Comparison of ENCODE assay signal across 8 cellular contexts in genomic region chr2:219002395-219003266, GRCh38. TPM values are rescaled to one million over a fixed set of nuclear protein-coding genes. Genes with fewer than 3 reads are reported as not detected.
DNase-seq lines count a peak whose midpoint lies in the region; ATAC-seq and TF ChIP-seq lines count a peak whose summit lies in the region.

No MANE protein-coding gene starts in this region.

- H3K9me3 ChIP-seq in BE2C (no peaks in the 10 kb centered on the region), SK-N-SH (no peaks in the 10 kb centered on the region), uterus (no peaks in the 10 kb centered on the region)

- H3K36me3 Mint-ChIP-seq in chondrocyte (ENCODE audit: low read depth), result no peaks in the 10 kb centered on the region

- CTCF ChIA-PET in SK-N-SH (lab: Yijun Ruan, JAX), result interaction anchor here (0.6 to 12.8 kb wide), 60 partner anchors 9 to 506 kb away, joined by 3 to 258 read pairs (median 5); partner anchors contain the start of genes CFAP65, CRYBA2, FEV and WNT10A

- H3K4me1 Mint-ChIP-seq in chondrocyte (ENCODE audit: low read depth), result peaks cover 4% of the 10 kb centered on the region

- peak overlapping the region in 1 of 2 experiments; percentile 99; a peak in 2 of 4 replicates for H3K27ac ChIP-seq in SK-N-SH (ENCODE audit: low read depth in 2 of 2, low read length in 1 of 2)
- no peak overlapping the region for H3K27ac ChIP-seq in uterus

- H3K9me3 Mint-ChIP-seq in chondrocyte (ENCODE audit: low read depth), result peaks cover 2% of the 10 kb centered on the region

- POLR2A ChIA-PET in SK-N-SH (lab: Yijun Ruan, JAX), result interaction anchor here (0.8 to 2.4 kb wide), 9 partner anchors 10 to 173 kb away, joined by 3 to 9 read pairs (median 4); partner anchors contain the start of genes CRYBA2 and FEV

- TF ChIP-seq POLR2A in uterus (IDR thresholded peaks at IDR 0.05), result no peak

- H3K4me3 ChIP-seq in BE2C (ENCODE audit: low read depth, low read length), result peak overlapping the region; percentile 76
- peak overlapping the region; percentile 51 to 54 for H3K4me3 ChIP-seq in SK-N-SH (ENCODE audit: low read depth in 2 of 2, low read length in 1 of 2)
- no peak overlapping the region for H3K4me3 ChIP-seq in uterus

- H3K36me3 ChIP-seq in BE2C, result no peaks in the 10 kb centered on the region
- H3K36me3 ChIP-seq in SK-N-SH (replicated peaks in 1 of 2; ENCODE audit: control insufficient read depth in 1 of 2, insufficient read depth in 2 of 2, low read length in 1 of 2), result no peaks in the 10 kb centered on the region
- H3K36me3 ChIP-seq in uterus, result no peaks in the 10 kb centered on the region

- TF ChIP-seq RAD21 in SK-N-SH (IDR thresholded peaks at IDR 0.05; ENCODE audit: low read length), result peak; percentile 66

- DNase-seq in BE2C (peak; percentile 95), HT-29 (ENCODE audit: low spot score) (peak; percentile 79), SK-N-SH (peak; percentile 89), chondrocyte (ENCODE audit: low spot score) (no peak), lung microvascular endothelial cell (ENCODE audit: low read depth in 2 of 2) (peak; percentile 40 to 56), uterus (no peak)

- no peak for ATAC-seq in GM19351 (IDR thresholded peaks at IDR 0.05; ENCODE audit: unreplicated experiment)
- ATAC-seq in GM21723 (IDR thresholded peaks at IDR 0.05; ENCODE audit: unreplicated experiment), result no peak

- H3K4me2 ChIP-seq in SK-N-SH, result peak overlapping the region; percentile 56; the same call in 1 of the 2 replicates

- H3K79me2 ChIP-seq in SK-N-SH (ENCODE audit: insufficient read depth), result no peaks in the 10 kb centered on the region

- TF ChIP-seq CTCF in BE2C (IDR thresholded peaks at IDR 0.05; ENCODE audit: low read depth, low read length), result peak; percentile 68
- peak; percentile 35; the same call in 1 of the 2 replicates for TF ChIP-seq CTCF in SK-N-SH (IDR thresholded peaks at IDR 0.05)
- peak; percentile 70 for TF ChIP-seq CTCF in chondrocyte (IDR thresholded peaks at IDR 0.05)
- TF ChIP-seq CTCF in uterus (IDR thresholded peaks at IDR 0.05), result peak in 3 of 4 experiments; percentile 8 to 23 (median 9)

- H3K9me2 ChIP-seq in SK-N-SH, result no peaks in the 10 kb centered on the region

- H3K4me1 ChIP-seq in BE2C, result peaks cover 36% of the 10 kb centered on the region
- peaks cover 0 to 60% of the 10 kb centered on the region in 2 experiments; a peak in 2 of 4 replicates for H3K4me1 ChIP-seq in SK-N-SH (ENCODE audit: control insufficient read depth in 1 of 2, insufficient read depth in 2 of 2, low read depth in 1 of 2, low read length in 1 of 2)
- peaks cover 0 to 18% of the 10 kb centered on the region in 2 donors for H3K4me1 ChIP-seq in uterus

- H3K9ac ChIP-seq in SK-N-SH, result no peak overlapping the region

- H3K4me3 Mint-ChIP-seq in chondrocyte (ENCODE audit: unreplicated experiment), result no peak overlapping the region

- peaks cover 53% of the 10 kb centered on the region for H3K27me3 Mint-ChIP-seq in chondrocyte (ENCODE audit: low read depth)

- peak overlapping the region; percentile 37; the same call in 1 of the 2 replicates for H2AFZ ChIP-seq in SK-N-SH (ENCODE audit: low read depth)

- H4K20me1 ChIP-seq in SK-N-SH (ENCODE audit: insufficient read depth), result no peaks in the 10 kb centered on the region

- 2% methylated on average over 18 of the region's 72 CpGs for WGBS in SK-N-SH (ENCODE audit: low lambda C conversion rate)

- intact Hi-C loops in uterus (cut with DNase I; ENCODE audit: low total_unique reads), result no loop called here

- no peak for TF ChIP-seq EP300 in SK-N-SH (IDR thresholded peaks at IDR 0.05; ENCODE audit: borderline replicate concordance in 1 of 2, low read depth in 1 of 2, low read length in 1 of 2)

- no peaks in the 10 kb centered on the region for H3F3A ChIP-seq in SK-N-SH (replicated peaks; ENCODE audit: insufficient read depth)

- H3K27me3 ChIP-seq in BE2C, result no peaks in the 10 kb centered on the region
- H3K27me3 ChIP-seq in SK-N-SH (ENCODE audit: insufficient read depth), result peaks cover 18% of the 10 kb centered on the region; the same call in 1 of the 2 replicates
- H3K27me3 ChIP-seq in uterus, result peaks cover 19 to 33% of the 10 kb centered on the region in 2 donors

- no peak overlapping the region for H3K27ac Mint-ChIP-seq in chondrocyte (ENCODE audit: unreplicated experiment)

TF ChIP-seq in SK-N-SH, 30 proteins besides CTCF, POLR2A, EP300 and RAD21:
- TF ChIP-seq GATA2 (CRISPR knock-in tag; IDR thresholded peaks at IDR 0.05), result no peak
- 0 out of 2 replicates have a peak, but pooled peaks have one; percentile 8 for TF ChIP-seq RCOR1 (IDR thresholded peaks at IDR 0.05; ENCODE audit: low read length)
- no peak for TF ChIP-seq MAX (IDR thresholded peaks at IDR 0.05; ENCODE audit: low read depth)
- TF ChIP-seq TCF12 (IDR thresholded peaks at IDR 0.05), result no peak
- TF ChIP-seq IRF3 (IDR thresholded peaks at IDR 0.05; ENCODE audit: low read depth, low read length), result no peak
- peak; percentile 67; the same call in 1 of the 2 replicates for TF ChIP-seq SMC3 (IDR thresholded peaks at IDR 0.05; ENCODE audit: low read depth, low read length)
- TF ChIP-seq CHD2 (IDR thresholded peaks at IDR 0.05; ENCODE audit: low read length, partially characterized antibody), result peak; percentile 56
- no peak for TF ChIP-seq TAF1 (IDR thresholded peaks at IDR 0.05; ENCODE audit: borderline replicate concordance, low read depth, low read length)

RNA-seq across cellular contexts. Expression of gene CRYBA2, which starts 9.4 kb away (rescaled TPM):
- polyA plus RNA-seq in BE2C (2012; ENCODE audit: insufficient read depth, insufficient read length, low read depth), result 3.1 TPM
- total RNA-seq in HT-29 (2014; rRNA removed; shearing (Covaris generic)), result not detected in 2 replicates
- polyA plus RNA-seq in SK-N-SH (2012; rRNA removed), result not detected in 2 replicates
- 0.10 TPM in 1 of 2 replicates, not detected in the other for polyA plus RNA-seq in SK-N-SH (2012; cell fraction: cytosol; rRNA removed)
- not detected in 2 replicates for polyA plus RNA-seq in SK-N-SH (2012; cell fraction: nucleus; rRNA removed)
- total RNA-seq in chondrocyte (not detected in 3 replicates), lung microvascular endothelial cell (not detected in 2 replicates), uterus (not detected)

RNA-seq across cellular contexts. Expression of gene FEV, which starts 17.6 kb away (rescaled TPM):
- polyA plus RNA-seq in BE2C (2012; ENCODE audit: insufficient read depth, insufficient read length, low read depth), result 1,006 TPM
- not detected in 2 replicates for total RNA-seq in HT-29 (2014; rRNA removed; shearing (Covaris generic))
- 0.53 and 1.2 TPM in 2 replicates for polyA plus RNA-seq in SK-N-SH (2012; rRNA removed)
- 1.4 and 3.0 TPM in 2 replicates for polyA plus RNA-seq in SK-N-SH (2012; cell fraction: cytosol; rRNA removed)
- polyA plus RNA-seq in SK-N-SH (2012; cell fraction: nucleus; rRNA removed), result 0.80 and 2.9 TPM in 2 replicates
- total RNA-seq in chondrocyte (not detected in 3 replicates), lung microvascular endothelial cell (not detected in 2 replicates), uterus (not detected)

RNA-seq across cellular contexts. Expression of gene CFAP65, which starts 38.7 kb away (rescaled TPM):
- polyA plus RNA-seq in BE2C (2012; ENCODE audit: insufficient read depth, insufficient read length, low read depth), result 1.1 TPM
- not detected in 2 replicates for total RNA-seq in HT-29 (2014; rRNA removed; shearing (Covaris generic))
- polyA plus RNA-seq in SK-N-SH (2012; rRNA removed), result 0.95 and 1.7 TPM in 2 replicates
- 0.42 and 0.73 TPM in 2 replicates for polyA plus RNA-seq in SK-N-SH (2012; cell fraction: cytosol; rRNA removed)
- 1.8 and 1.9 TPM in 2 replicates for polyA plus RNA-seq in SK-N-SH (2012; cell fraction: nucleus; rRNA removed)
- not detected in 3 replicates for total RNA-seq in chondrocyte
- not detected in 2 replicates for total RNA-seq in lung microvascular endothelial cell
- 1 to 10 TPM in 3 of 4 donors, under 1 TPM in 1; 0.21 to 3.5 (median 1.9) TPM for total RNA-seq in uterus

RNA-seq across cellular contexts. Expression of gene CDK5R2, which starts 43.2 kb away (rescaled TPM):
- polyA plus RNA-seq in BE2C (2012; ENCODE audit: insufficient read depth, insufficient read length, low read depth), result 126 TPM
- not detected in 2 replicates for total RNA-seq in HT-29 (2014; rRNA removed; shearing (Covaris generic))
- polyA plus RNA-seq in SK-N-SH (2012; rRNA removed), result 0.19 and 0.26 TPM in 2 replicates
- 0.35 and 0.56 TPM in 2 replicates for polyA plus RNA-seq in SK-N-SH (2012; cell fraction: cytosol; rRNA removed)
- 0.13 and 0.31 TPM in 2 replicates for polyA plus RNA-seq in SK-N-SH (2012; cell fraction: nucleus; rRNA removed)
- total RNA-seq in chondrocyte (0.22 to 0.36 TPM in 2 of 3 replicates, not detected in the other), lung microvascular endothelial cell (not detected in 2 replicates), uterus (not detected)

RNA-seq across cellular contexts. Expression of gene IHH, which starts 58.1 kb away (rescaled TPM):
- not detected for polyA plus RNA-seq in BE2C (2012; ENCODE audit: insufficient read depth, insufficient read length, low read depth)
- total RNA-seq in HT-29 (2014; rRNA removed; shearing (Covaris generic)), result 12.3 and 13.4 TPM in 2 replicates
- 0.03 TPM in 1 of 2 replicates, not detected in the other for polyA plus RNA-seq in SK-N-SH (2012; rRNA removed)
- polyA plus RNA-seq in SK-N-SH (2012; cell fraction: cytosol; rRNA removed), result 0.01 TPM in 1 of 2 replicates, not detected in the other
- polyA plus RNA-seq in SK-N-SH (2012; cell fraction: nucleus; rRNA removed), result 0.26 and 0.28 TPM in 2 replicates
- 0.19 TPM in 1 of 3 replicates, not detected in the others for total RNA-seq in chondrocyte
- not detected in 2 replicates for total RNA-seq in lung microvascular endothelial cell
- under 1 TPM in 1 of 4 donors, not detected in 3; 0.83 TPM for total RNA-seq in uterus

Comparison
In these comparisons a context has a peak if more than half of its experiments do, and no peak if none do; other contexts are left out.
1. DNase-seq: peak in BE2C (single experiment), HT-29 (single experiment), SK-N-SH (single experiment) and lung microvascular endothelial cell (2 of 2); none in chondrocyte (single experiment) and uterus (0 of 2).
2. H3K4me3 ChIP-seq: peak in BE2C (single experiment) and SK-N-SH (2 of 2); none in uterus (0 of 2).
3. CTCF ChIP-seq: peak in every context shown above with its lines; median percentile 70 in chondrocyte; 68 in BE2C; 35 in SK-N-SH; 9 in uterus.